8 cellular contexts compared by ENCODE assay signal in genomic region chr10:101042667-101043355, GRCh38. TPM values are rescaled to one million over a fixed set of nuclear protein-coding genes. Genes with fewer than 3 reads are reported as not detected.
DNase-seq lines count a peak whose midpoint lies in the region; ATAC-seq lines count a peak whose summit lies in the region.

No MANE protein-coding gene starts in this region.

- CTCF ChIA-PET in activated CD4-positive, alpha-beta T cell treated with anti-CD3 and anti-CD28 coated beads for 36 hours (lab: Charles Lee): interaction anchor here (0.5 to 25.2 kb wide), 15 partner anchors 12 to 349 kb away, joined by 3 to 526 read pairs (median 8); partner anchors contain the start of genes KAZALD1, PDZD7, SFXN3 and SLF2

- peak overlapping the region; percentile 79 for H3K4me3 Mint-ChIP-seq in activated CD4-positive, alpha-beta T cell treated with anti-CD3 and anti-CD28 coated beads for 36 hours

- POLR2A ChIA-PET in activated CD4-positive, alpha-beta T cell treated with anti-CD3 and anti-CD28 coated beads for 36 hours (lab: Charles Lee): interaction anchor here (0.7 to 1.4 kb wide), 3 partner anchors 12 to 206 kb away, joined by 3 to 11 read pairs (median 6); partner anchors contain the start of genes PDZD7 and SFXN3

- H3K36me3 Mint-ChIP-seq in activated CD4-positive, alpha-beta T cell treated with anti-CD3 and anti-CD28 coated beads for 36 hours (ENCODE audit: low read depth): no peaks in the 10 kb centered on the region

- DNase-seq in AML-193 (lab: John Stamatoyannopoulos, UW) (peak; percentile 92 to 93), NCI-H460 (ENCODE audit: extremely low read depth, low read depth) (peak; percentile 97), left colon (peak; percentile 99 to 100)
- DNase-seq in activated CD4-positive, alpha-beta T cell treated with anti-CD3 and anti-CD28 coated beads for 36 hours: peak; percentile 96
- DNase-seq in stimulated activated CD4-positive, alpha-beta T cell treated with anti-CD3 and anti-CD28 coated beads, Interleukin-1b, Interleukin-23, amount 100 ng/mL, for 4 hours (ENCODE audit: low read depth in 2 of 2): peak; percentile 70 to 83

- H3K4me1 Mint-ChIP-seq in activated CD4-positive, alpha-beta T cell treated with anti-CD3 and anti-CD28 coated beads for 36 hours: peaks cover 21% of the 10 kb centered on the region

- H3K27ac Mint-ChIP-seq in activated CD4-positive, alpha-beta T cell treated with anti-CD3 and anti-CD28 coated beads for 36 hours: peak overlapping the region; percentile 79

- no peaks in the 10 kb centered on the region for H3K9me3 Mint-ChIP-seq in activated CD4-positive, alpha-beta T cell treated with anti-CD3 and anti-CD28 coated beads for 36 hours (ENCODE audit: low read depth)

- peaks cover 14% of the 10 kb centered on the region for H3K27me3 Mint-ChIP-seq in activated CD4-positive, alpha-beta T cell treated with anti-CD3 and anti-CD28 coated beads for 36 hours

- H3K27ac ChIP-seq in cingulate gyrus (ENCODE audit: low read depth, low read length): peak overlapping the region; percentile 88

- peak; percentile 93 for ATAC-seq in GM19043 (IDR thresholded peaks at IDR 0.05; ENCODE audit: low read depth, unreplicated experiment)
- ATAC-seq in HG03354 (IDR thresholded peaks at IDR 0.05; ENCODE audit: poor library complexity, severe bottlenecking, unreplicated experiment): peak; percentile 96
- ATAC-seq in activated CD4-positive, alpha-beta T cell treated with anti-CD3 and anti-CD28 coated beads for 36 hours: peak; percentile 96
- peak; percentile 91 for ATAC-seq in left colon

- intact Hi-C loops in activated CD4-positive, alpha-beta T cell treated with anti-CD3 and anti-CD28 coated beads for 36 hours (cut with DNase I, micrococcal nuclease): loop anchor here (1.0 to 5.0 kb wide), 7 partner anchors 11 to 309 kb away; partner anchors contain the start of genes BTRC (in 1 of the 2), LZTS2 (in 1 of the 2), MRPL43 (in 1 of the 2) and PDZD7 (in 1 of the 2)
- intact Hi-C loops in left colon (cut with DNase I, micrococcal nuclease): no loop called here

RNA-seq across cellular contexts. Expression of gene SFXN3, which starts 11.8 kb away (rescaled TPM):
- total RNA-seq in NCI-H460 (2014; rRNA removed; shearing (Covaris generic)): 50.5 and 52.6 TPM in 2 replicates
- polyA plus RNA-seq in NCI-H460 (2014; cell fraction: nucleus; rRNA removed): 206 TPM in 2 replicates
- 10 to 100 TPM; 30.0 to 37.7 TPM for total RNA-seq in activated CD4-positive, alpha-beta T cell treated with anti-CD3 and anti-CD28 coated beads for 36 hours
- 10 to 100 TPM; 14.7 to 22.0 TPM for total RNA-seq in left colon

RNA-seq across cellular contexts. Expression of gene PDZD7, which starts 11.9 kb away (rescaled TPM):
- 0.52 and 0.55 TPM in 2 replicates for total RNA-seq in NCI-H460 (2014; rRNA removed; shearing (Covaris generic))
- polyA plus RNA-seq in NCI-H460 (2014; cell fraction: nucleus; rRNA removed): 1.3 and 3.2 TPM in 2 replicates
- total RNA-seq in activated CD4-positive, alpha-beta T cell treated with anti-CD3 and anti-CD28 coated beads for 36 hours: under 1 TPM; 0.28 to 0.32 TPM
- under 1 TPM; 0.21 to 0.78 TPM for total RNA-seq in left colon

RNA-seq across cellular contexts. Expression of gene KAZALD1, which starts 19.0 kb away (rescaled TPM):
- 31.3 and 36.1 TPM in 2 replicates for total RNA-seq in NCI-H460 (2014; rRNA removed; shearing (Covaris generic))
- polyA plus RNA-seq in NCI-H460 (2014; cell fraction: nucleus; rRNA removed): 116 and 123 TPM in 2 replicates
- under 1 TPM; 0.47 to 0.57 TPM for total RNA-seq in activated CD4-positive, alpha-beta T cell treated with anti-CD3 and anti-CD28 coated beads for 36 hours
- total RNA-seq in left colon: 10 to 100 TPM; 17.7 to 21.0 TPM

RNA-seq across cellular contexts. Expression of gene LZTS2, which starts 43.2 kb away (rescaled TPM):
- total RNA-seq in NCI-H460 (2014; rRNA removed; shearing (Covaris generic)): 49.2 and 51.6 TPM in 2 replicates
- 163 and 176 TPM in 2 replicates for polyA plus RNA-seq in NCI-H460 (2014; cell fraction: nucleus; rRNA removed)
- 10 to 100 TPM; 14.8 to 15.7 TPM for total RNA-seq in activated CD4-positive, alpha-beta T cell treated with anti-CD3 and anti-CD28 coated beads for 36 hours
- total RNA-seq in left colon: 10 to 100 TPM; 28.7 to 33.9 TPM

RNA-seq across cellular contexts. Expression of gene TWNK, which starts 55.5 kb away (rescaled TPM):
- total RNA-seq in NCI-H460 (2014; rRNA removed; shearing (Covaris generic)): 14.3 and 19.9 TPM in 2 replicates
- polyA plus RNA-seq in NCI-H460 (2014; cell fraction: nucleus; rRNA removed): 14.9 and 31.6 TPM in 2 replicates
- total RNA-seq in activated CD4-positive, alpha-beta T cell treated with anti-CD3 and anti-CD28 coated beads for 36 hours: 10 to 100 TPM; 13.8 to 17.9 TPM
- 1 to 10 TPM; 3.7 to 5.8 TPM for total RNA-seq in left colon

Comparison
In these comparisons a context has a peak if more than half of its experiments do, and no peak if none do; other contexts are left out.
1. Peak in every context shown above with its lines: DNase-seq, ATAC-seq and H3K27ac ChIP-seq.
2. RNA of gene KAZALD1, which starts 19.0 kb away (total RNA-seq): 31.3 to 36.1 TPM in NCI-H460 and 17.7 to 21.0 TPM in left colon; 0.47 to 0.57 TPM in activated CD4-positive, alpha-beta T cell treated with anti-CD3 and anti-CD28 coated beads for 36 hours; every median in the first group is over 10 times any median in the second.
3. intact Hi-C loops: an anchor here in activated CD4-positive, alpha-beta T cell treated with anti-CD3 and anti-CD28 coated beads for 36 hours (1.0 to 5.0 kb wide); none called in left colon.